In the genomic region with DNA sequence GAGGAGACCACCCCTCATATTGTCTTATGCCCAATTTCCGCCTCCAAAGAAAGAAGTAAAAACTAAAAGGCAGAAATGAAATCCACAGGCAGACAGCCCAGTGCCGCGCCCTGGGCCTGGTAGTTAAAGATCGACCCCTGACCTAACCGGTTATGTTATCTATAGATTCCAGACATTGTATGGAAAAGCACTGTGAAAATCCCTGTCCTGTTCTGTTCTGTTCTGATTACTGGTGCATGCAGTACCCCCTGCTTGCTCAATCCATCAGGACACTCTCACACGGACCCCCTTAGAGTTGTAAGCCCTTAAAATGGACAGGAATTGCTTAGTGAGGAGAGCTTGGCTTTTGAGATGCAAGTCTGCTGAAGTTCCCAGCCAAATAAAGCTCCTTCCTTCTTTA, we compare ENCODE assay signal across 9 cellular contexts. TPM values are rescaled to one million over a fixed set of nuclear protein-coding genes. Genes with fewer than 3 reads are reported as not detected.
"Had no signal": no experiment of that assay in that cellular context is flagged by ENCODE, and none has a peak within 500 bp of the region (broad histone marks: within the 10 kb centered on the region; RNA-seq: fewer than 3 reads in every experiment).

No MANE protein-coding gene starts in this region.

RNA-seq across cellular contexts. Expression of gene SLC35D3, which starts 37.8 kb away (rescaled TPM):
- total RNA-seq: dermis blood vessel endothelial cell, left lobe of liver, mammary epithelial cell, mesothelial cell of epicardium, omental fat pad, psoas muscle, right lobe of liver, spleen, ureter had no signal
- polyA plus RNA-seq: mammary epithelial cell, psoas muscle, spleen had no signal
